20 cellular contexts compared by ENCODE assay signal in genomic region chr15:93135459-93135858, GRCh38. TPM values are rescaled to one million over a fixed set of nuclear protein-coding genes. Genes with fewer than 3 reads are reported as not detected.
"Had no signal": no experiment of that assay in that cellular context is flagged by ENCODE, and none has a peak within 500 bp of the region (broad histone marks: within the 10 kb centered on the region; RNA-seq: fewer than 3 reads in every experiment).

No MANE protein-coding gene starts in this region.

- H3K36me3 ChIP-seq: left lung, pancreas, suprapubic skin, thoracic aorta, tibial artery, uterus had no signal

- H3K4me1 ChIP-seq: left lung, pancreas, psoas muscle, suprapubic skin, tibial artery, uterus had no signal

- ATAC-seq: left colon; left lung; natural killer cell; pancreas; psoas muscle; sciatic nerve; stimulated activated effector memory CD8-positive, alpha-beta T cell treated with anti-CD3 and anti-CD28 coated beads, Interleukin-12 subunit alpha, Interleukin-12 subunit beta, amount 100 ng/mL, for 72 hours had no signal

- DNase-seq: hippocampal formation; kidney glomerular epithelial cell; left colon; left lung; mesendoderm; naive B cell; natural killer cell; nephron progenitor cell; pancreas; psoas muscle; stimulated activated CD4-positive, alpha-beta T cell treated with anti-CD3 and anti-CD28 coated beads, Interleukin-4, amount 100 ng/mL, for 24 hours; stimulated activated naive CD4-positive, alpha-beta T cell; tibial artery; uterus had no signal

- H3K9me3 ChIP-seq: left lung, pancreas, psoas muscle, suprapubic skin, thoracic aorta, tibial artery, uterus had no signal

- H3K27ac ChIP-seq: left lung, pancreas, psoas muscle, skin epidermis, suprapubic skin, thoracic aorta, tibial artery, uterus had no signal

- H3K4me3 ChIP-seq: left lung, lung, pancreas, psoas muscle, skin epidermis, suprapubic skin, thoracic aorta, tibial artery, uterus had no signal

- H3K27me3 ChIP-seq: left lung, pancreas, suprapubic skin, tibial artery, uterus had no signal

RNA-seq across cellular contexts. Expression of gene RGMA, which starts 46.4 kb away (rescaled TPM):
- total RNA-seq: natural killer cell had no signal
